ENCODE assay signal across 1 cellular context in genomic region chr2:138298900-138299299, GRCh38.
TF ChIP-seq lines count a peak whose summit lies in the region.

No MANE protein-coding gene starts in this region.

TF ChIP-seq in GM12878, 131 proteins besides CTCF, POLR2A, EP300 and RAD21 (continued from another document):
- TF ChIP-seq NBN (IDR thresholded peaks at IDR 0.05): 0 out of 2 replicates have a peak, but pooled peaks have one; percentile 17
- TF ChIP-seq TAF1 (IDR thresholded peaks at IDR 0.05; ENCODE audit: borderline replicate concordance, low read depth, low read length): no peak
- TF ChIP-seq IKZF1 (conservative IDR thresholded peaks at IDR 0.05): peak; percentile 71; the same call in 1 of the 2 replicates
- TF ChIP-seq TCF7 (IDR thresholded peaks at IDR 0.05; ENCODE audit: borderline replicate concordance): no peak
- no peak for TF ChIP-seq CEBPZ (IDR thresholded peaks at IDR 0.05; ENCODE audit: low read depth, low read length)
- no peak for TF ChIP-seq CREM (IDR thresholded peaks at IDR 0.05; ENCODE audit: low read depth)
- TF ChIP-seq SPI1 (IDR thresholded peaks at IDR 0.05; ENCODE audit: borderline replicate concordance, insufficient read depth, low read depth, low read length): no peak
- TF ChIP-seq HDAC2 (IDR thresholded peaks at IDR 0.05): no peak
- no peak for TF ChIP-seq KDM1A (IDR thresholded peaks at IDR 0.05; ENCODE audit: borderline replicate concordance)
- TF ChIP-seq PAX5 (IDR thresholded peaks at IDR 0.05; ENCODE audit: borderline replicate concordance, low read depth, low read length): no peak
- TF ChIP-seq TCF3 (IDR thresholded peaks at IDR 0.05; ENCODE audit: borderline replicate concordance, insufficient read depth, low read depth, low read length): no peak
- no peak for TF ChIP-seq NFXL1 (IDR thresholded peaks at IDR 0.05; ENCODE audit: borderline replicate concordance)
- TF ChIP-seq MTA3 (IDR thresholded peaks at IDR 0.05; ENCODE audit: borderline replicate concordance, low read length): no peak
- TF ChIP-seq NR2C2 (IDR thresholded peaks at IDR 0.05; ENCODE audit: borderline replicate concordance, control insufficient read depth, insufficient read length, low read depth): no peak
- TF ChIP-seq ZBTB11 (CRISPR knock-in tag; IDR thresholded peaks at IDR 0.05): no peak
- TF ChIP-seq IKZF2 (IDR thresholded peaks at IDR 0.05): peak; percentile 76 to 81
- no peak for TF ChIP-seq POU2F2 (IDR thresholded peaks at IDR 0.05; ENCODE audit: borderline replicate concordance, low read depth, low read length)
- no peak for TF ChIP-seq PML (IDR thresholded peaks at IDR 0.05; ENCODE audit: low read length)
- no peak for TF ChIP-seq ZNF217 (IDR thresholded peaks at IDR 0.05)
- no peak; the same call in 1 of the 2 replicates for TF ChIP-seq USF2 (IDR thresholded peaks at IDR 0.05; ENCODE audit: borderline replicate concordance, low read depth, low read length)
- no peak for TF ChIP-seq NRF1 (conservative IDR thresholded peaks at IDR 0.05; ENCODE audit: low read depth, low read length)
- peak; percentile 73; the same call in 1 of the 2 replicates for TF ChIP-seq MTA2 (IDR thresholded peaks at IDR 0.05; ENCODE audit: low read depth)
